In the genomic region with DNA sequence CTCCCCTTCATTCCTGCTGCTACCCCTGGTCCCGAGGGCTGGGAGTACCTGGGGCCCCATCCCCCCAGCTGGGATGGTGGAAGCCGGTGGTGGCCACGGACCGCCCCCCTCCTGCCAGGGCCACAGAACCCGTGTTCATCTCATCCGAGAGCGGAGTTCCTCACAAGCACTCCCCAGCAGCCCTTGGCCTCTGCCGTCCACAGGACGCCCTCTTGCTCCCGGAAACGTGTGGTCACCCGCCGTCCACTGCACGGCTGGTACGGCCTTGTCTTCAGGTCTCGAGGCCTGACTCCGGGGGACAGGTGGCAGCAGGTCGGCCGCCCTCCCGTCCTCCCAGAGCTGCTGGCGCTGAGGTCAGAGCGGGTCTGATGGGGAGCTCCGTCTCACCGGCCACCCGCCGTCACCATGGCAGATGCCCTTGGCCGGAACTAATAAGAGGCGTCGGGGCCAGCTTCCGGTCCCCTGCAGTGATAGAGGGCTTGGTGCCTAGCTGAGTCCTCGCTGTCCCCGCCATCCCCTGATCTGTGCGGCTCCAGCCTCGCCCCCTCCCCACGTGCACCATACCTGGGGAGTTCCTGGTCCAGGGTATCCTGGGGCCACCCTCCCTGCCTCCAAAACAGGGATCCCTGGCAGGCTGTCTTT, we compare ENCODE assay signal across 15 cellular contexts. TPM values are rescaled to one million over a fixed set of nuclear protein-coding genes. Genes with fewer than 3 reads are reported as not detected.
A peak's percentile ranks its signal among the peaks of the same experiment; 100 is the strongest.
DNase-seq lines count a peak whose midpoint lies in the region; TF ChIP-seq lines count a peak whose summit lies in the region.
"Had no signal": no experiment of that assay in that cellular context is flagged by ENCODE, and none has a peak within 500 bp of the region (broad histone marks: within the 10 kb centered on the region; RNA-seq: fewer than 3 reads in every experiment).

No MANE protein-coding gene starts in this region.

- peaks cover 38 to 59% of the 10 kb centered on the region in 2 donors for H3K36me3 ChIP-seq in neuronal stem cell (replicated peaks in 1 of 2; ENCODE audit: control insufficient read depth in 2 of 2, insufficient read depth in 2 of 2, low read length in 2 of 2)
- H3K36me3 ChIP-seq in BE2C, result peaks cover 36% of the 10 kb centered on the region

- CTCF ChIA-PET in activated naive CD4-positive, alpha-beta T cell treated with anti-CD3 and anti-CD28 coated beads, Interleukin-2, amount 10 ng/mL, durations not matched to agents 7 days and 5 days (lab: Charles Lee), result interaction anchor here (1.9 kb wide), 1 partner anchor 27 kb away, joined by 10 read pairs; no protein-coding TSS in a partner anchor
- CTCF ChIA-PET in RWPE1 (lab: Yijun Ruan, JAX), result no interaction called here

- no peak overlapping the region for H3K4me3 ChIP-seq in HL-60 (replicated peaks; ENCODE audit: insufficient read depth, low read length)
- H3K4me3 ChIP-seq in neuronal stem cell (ENCODE audit: low read length in 2 of 2), result no peak overlapping the region
- no peak overlapping the region for H3K4me3 ChIP-seq in BE2C (ENCODE audit: low read depth, low read length)
- H3K4me3 ChIP-seq: GM12878, K562 had no signal

- no peak overlapping the region for H3K4me3 Mint-ChIP-seq in activated naive CD4-positive, alpha-beta T cell treated with anti-CD3 and anti-CD28 coated beads, Interleukin-2, amount 10 ng/mL, durations not matched to agents 7 days and 5 days
- H3K4me3 Mint-ChIP-seq: HFFc6 had no signal

- H3K79me1 ChIP-seq in neuronal stem cell (ENCODE audit: low read depth, low read length), result no peaks in the 10 kb centered on the region

- peaks cover 8% of the 10 kb centered on the region for H3K36me3 Mint-ChIP-seq in activated naive CD4-positive, alpha-beta T cell treated with anti-CD3 and anti-CD28 coated beads, Interleukin-2, amount 10 ng/mL, durations not matched to agents 7 days and 5 days

- DNase-seq in activated naive CD4-positive, alpha-beta T cell treated with anti-CD3 and anti-CD28 coated beads, Interleukin-2, amount 10 ng/mL, durations not matched to agents 7 days and 5 days, result no peak
- no peak for DNase-seq in activated naive CD4-positive, alpha-beta T cell treated with Interleukin-2 at 50 U/mL for 16 hours
- DNase-seq in HL-60 (ENCODE audit: low read depth in 1 of 2, low spot score in 1 of 2), result no peak
- no peak for DNase-seq in RWPE1 (ENCODE audit: low spot score)
- DNase-seq in neuronal stem cell (ENCODE audit: low spot score), result no peak
- no peak for DNase-seq in BE2C
- no peak for DNase-seq in AG08395 (ENCODE audit: low spot score)
- no peak for DNase-seq in activated T-cell treated with anti-CD3 and anti-CD28 coated beads for 4 hours
- DNase-seq: ACHN; CD4-positive, alpha-beta memory T cell; DMS79; HCEC 1CT; HFFc6 had no signal

- peaks cover 0 to 3% of the 10 kb centered on the region in 2 donors for H3K4me1 ChIP-seq in neuronal stem cell (ENCODE audit: control insufficient read depth in 2 of 2, insufficient read depth in 1 of 2, low read depth in 1 of 2, low read length in 2 of 2)
- H3K4me1 ChIP-seq in BE2C, result no peaks in the 10 kb centered on the region

- H3K9me3 Mint-ChIP-seq in activated naive CD4-positive, alpha-beta T cell treated with anti-CD3 and anti-CD28 coated beads, Interleukin-2, amount 10 ng/mL, durations not matched to agents 7 days and 5 days, result peaks cover 4% of the 10 kb centered on the region
- H3K9me3 Mint-ChIP-seq: CD4-positive, alpha-beta memory T cell; HFFc6 had no signal

- peaks cover 10% of the 10 kb centered on the region for H3K27me3 Mint-ChIP-seq in activated naive CD4-positive, alpha-beta T cell treated with anti-CD3 and anti-CD28 coated beads, Interleukin-2, amount 10 ng/mL, durations not matched to agents 7 days and 5 days
- H3K27me3 Mint-ChIP-seq: CD4-positive, alpha-beta memory T cell had no signal

- peaks cover 50% of the 10 kb centered on the region for H3K4me1 Mint-ChIP-seq in activated naive CD4-positive, alpha-beta T cell treated with anti-CD3 and anti-CD28 coated beads, Interleukin-2, amount 10 ng/mL, durations not matched to agents 7 days and 5 days

- H3K9me3 ChIP-seq in neuronal stem cell (replicated peaks in 1 of 2; ENCODE audit: control insufficient read depth in 2 of 2, insufficient read depth in 1 of 2, low read depth in 1 of 2, low read length in 2 of 2) (peaks cover 0 to 4% of the 10 kb centered on the region in 2 donors), BE2C (no peaks in the 10 kb centered on the region)

- H4K91ac ChIP-seq in neuronal stem cell (ENCODE audit: low read depth, low read length, poor library complexity), result no peak overlapping the region

- H2BK12ac ChIP-seq in neuronal stem cell (ENCODE audit: low read length), result no peak overlapping the region

- H3K27ac ChIP-seq in HL-60 (replicated peaks), result peak overlapping the region; percentile 36
- H3K27ac ChIP-seq in RWPE1, result peak overlapping the region; percentile 20
- H3K27ac ChIP-seq in neuronal stem cell (replicated peaks; ENCODE audit: low read length), result no peak overlapping the region

- H3K27me3 ChIP-seq in HL-60 (ENCODE audit: insufficient read depth, poor library complexity, severe bottlenecking), result no peaks in the 10 kb centered on the region
- peaks cover 0 to 4% (median 0%) of the 10 kb centered on the region in 3 experiments for H3K27me3 ChIP-seq in neuronal stem cell (ENCODE audit: control insufficient read depth in 3 of 3, insufficient read depth in 3 of 3, low read depth in 1 of 3, low read length in 3 of 3)
- H3K27me3 ChIP-seq in BE2C, result no peaks in the 10 kb centered on the region

- peak overlapping the region; percentile 65 for H3K23ac ChIP-seq in neuronal stem cell (ENCODE audit: low read depth, low read length, poor library complexity)

- H2AK5ac ChIP-seq in neuronal stem cell (ENCODE audit: low read depth, low read length), result no peak overlapping the region

- no peak overlapping the region for H3K9ac ChIP-seq in neuronal stem cell (ENCODE audit: low read depth, low read length, poor library complexity)

- POLR2A ChIA-PET in RWPE1 (lab: Yijun Ruan, JAX; ENCODE audit: low non-redundant PET), result no interaction called here

- H2BK5ac ChIP-seq in neuronal stem cell (ENCODE audit: low read length), result no peak overlapping the region

- H3K4ac ChIP-seq in neuronal stem cell (ENCODE audit: low read length), result no peak overlapping the region

- TF ChIP-seq CTCF in HL-60 (IDR thresholded peaks at IDR 0.05; ENCODE audit: insufficient read depth, low read length) (no peak), RWPE1 (conservative IDR thresholded peaks at IDR 0.05; ENCODE audit: low read depth) (no peak), BE2C (IDR thresholded peaks at IDR 0.05; ENCODE audit: low read depth, low read length) (no peak)

- no peak overlapping the region for H2AFZ ChIP-seq in neuronal stem cell (ENCODE audit: low read length)

- H3K18ac ChIP-seq in neuronal stem cell (ENCODE audit: low read length), result no peak overlapping the region

- peak overlapping the region; percentile 38 for H3K14ac ChIP-seq in neuronal stem cell (ENCODE audit: low read length)

- peak overlapping the region; percentile 55 for H3K27ac Mint-ChIP-seq in activated naive CD4-positive, alpha-beta T cell treated with anti-CD3 and anti-CD28 coated beads, Interleukin-2, amount 10 ng/mL, durations not matched to agents 7 days and 5 days
- H3K27ac Mint-ChIP-seq: HFFc6 had no signal

- H2BK15ac ChIP-seq in neuronal stem cell (ENCODE audit: low read length), result no peak overlapping the region

- no peak overlapping the region for H3K4me2 ChIP-seq in neuronal stem cell (ENCODE audit: insufficient read depth, low read length, poor library complexity, severe bottlenecking)

- WGBS in neuronal stem cell (ENCODE audit: extremely low coverage in 2 of 2, insufficient read length in 2 of 2, insufficient replicate concordance in 1 of 2), 2 donors, result no CpG with 5 or more reads among the region's 35 CpGs

- no peak overlapping the region for H4K8ac ChIP-seq in neuronal stem cell (ENCODE audit: low read depth, low read length)

- no peak overlapping the region for H2BK120ac ChIP-seq in neuronal stem cell (ENCODE audit: low read depth, low read length)

RNA-seq across cellular contexts. Expression of a gene that starts 16.5 kb away (rescaled TPM):
- 162 TPM for polyA plus RNA-seq in neuronal stem cell (2013, experiment 1 of 2)
- 157 TPM for polyA plus RNA-seq in neuronal stem cell (2013, experiment 2 of 2)
- 219 TPM for polyA plus RNA-seq in BE2C (2012; ENCODE audit: insufficient read depth, insufficient read length, low read depth)

RNA-seq across cellular contexts. Expression of a gene that starts 19.2 kb away (rescaled TPM):
- polyA plus RNA-seq in neuronal stem cell (2013, experiment 1 of 2), result 4.4 TPM
- 3.8 TPM for polyA plus RNA-seq in neuronal stem cell (2013, experiment 2 of 2)
- polyA plus RNA-seq in BE2C (2012; ENCODE audit: insufficient read depth, insufficient read length, low read depth), result 51.0 TPM

RNA-seq across cellular contexts. Expression of a gene that starts 19.2 kb away (rescaled TPM):
- 49.3 TPM for polyA plus RNA-seq in neuronal stem cell (2013, experiment 1 of 2)
- polyA plus RNA-seq in neuronal stem cell (2013, experiment 2 of 2), result 49.1 TPM
- 23.2 TPM for polyA plus RNA-seq in BE2C (2012; ENCODE audit: insufficient read depth, insufficient read length, low read depth)

RNA-seq across cellular contexts. Expression of a gene that starts 39.1 kb away (rescaled TPM):
- polyA plus RNA-seq in neuronal stem cell (2013, experiment 1 of 2), result 44.4 TPM
- 44.1 TPM for polyA plus RNA-seq in neuronal stem cell (2013, experiment 2 of 2)
- polyA plus RNA-seq in BE2C (2012; ENCODE audit: insufficient read depth, insufficient read length, low read depth), result 324 TPM
